ENCODE assay signal across 12 cellular contexts in the genomic region with DNA sequence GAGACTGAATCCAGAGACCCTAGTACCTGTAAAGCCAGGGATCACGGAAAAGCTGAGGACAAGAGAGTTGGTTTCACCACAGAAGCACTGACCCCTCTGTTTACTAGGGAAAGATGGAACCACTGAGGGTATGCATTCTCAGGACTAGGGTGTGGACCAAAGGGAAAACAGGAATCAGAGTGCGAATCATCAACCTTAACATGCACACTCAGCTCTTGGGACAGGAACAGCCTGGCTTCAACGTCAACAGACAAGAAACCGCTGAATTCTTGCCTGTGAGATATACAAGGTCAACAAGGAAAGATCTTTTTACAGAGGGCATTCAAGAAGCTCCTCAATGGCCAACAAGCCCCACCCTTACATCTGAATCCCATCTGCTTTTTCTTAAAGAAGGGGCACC. TPM values are rescaled to one million over a fixed set of nuclear protein-coding genes. Genes with fewer than 3 reads are reported as not detected.
DNase-seq lines count a peak whose midpoint lies in the region; ATAC-seq and TF ChIP-seq lines count a peak whose summit lies in the region.
"Had no signal": no experiment of that assay in that cellular context is flagged by ENCODE, and none has a peak within 500 bp of the region (broad histone marks: within the 10 kb centered on the region; RNA-seq: fewer than 3 reads in every experiment).

No MANE protein-coding gene starts in this region.

- ATAC-seq in left lobe of liver (peak; percentile 25), thoracic aorta (ENCODE audit: insufficient number of reproducible peaks, low FRiP score, low read depth) (no peak), HG02759 (IDR thresholded peaks at IDR 0.05; ENCODE audit: unreplicated experiment) (no peak)

- H3K27ac ChIP-seq in thoracic aorta = peak overlapping the region; percentile 42 to 61

- H3K36me3 Mint-ChIP-seq in HFFc6 (ENCODE audit: low read depth) (peaks cover 29% of the 10 kb centered on the region), chondrocyte (ENCODE audit: low read depth) (peaks cover 13% of the 10 kb centered on the region)
- H3K36me3 Mint-ChIP-seq: activated naive CD8-positive, alpha-beta T cell treated with anti-CD3 and anti-CD28 coated beads for 36 hours; memory B cell had no signal

- H3K4me3 ChIP-seq in thoracic aorta = peak overlapping the region; percentile 15
- H3K4me3 ChIP-seq: heart left ventricle had no signal

- H3K4me1 Mint-ChIP-seq in HFFc6 (ENCODE audit: low read depth) (peaks cover 30% of the 10 kb centered on the region), chondrocyte (ENCODE audit: low read depth) (peaks cover 33% of the 10 kb centered on the region)
- H3K4me1 Mint-ChIP-seq: activated naive CD8-positive, alpha-beta T cell treated with anti-CD3 and anti-CD28 coated beads for 36 hours; memory B cell had no signal

- no peak for DNase-seq in HFFc6
- DNase-seq in chondrocyte (ENCODE audit: low spot score) = no peak
- DNase-seq in left lobe of liver (ENCODE audit: low spot score) = no peak
- DNase-seq in thoracic aorta (ENCODE audit: low spot score) = no peak
- DNase-seq in NCI-H774 (lab: John Stamatoyannopoulos, UW) = no peak
- DNase-seq in G401 (ENCODE audit: low spot score) = no peak
- DNase-seq: activated CD8-positive, alpha-beta memory T cell treated with anti-CD3 and anti-CD28 coated beads, Interleukin-2, amount 50 U/mL, for 4 hours; activated naive CD8-positive, alpha-beta T cell treated with anti-CD3 and anti-CD28 coated beads for 36 hours; heart left ventricle; NCI-H526 had no signal

- H3K9me3 ChIP-seq in thoracic aorta = no peaks in the 10 kb centered on the region

- TF ChIP-seq CTCF in HFFc6 (IDR thresholded peaks at IDR 0.05) = no peak
- TF ChIP-seq CTCF in chondrocyte (IDR thresholded peaks at IDR 0.05) = no peak
- TF ChIP-seq CTCF in thoracic aorta (IDR thresholded peaks at IDR 0.05) = no peak

- H3K9me3 Mint-ChIP-seq in HFFc6 (no peaks in the 10 kb centered on the region; the same call in 1 of the 2 replicates), chondrocyte (ENCODE audit: low read depth) (no peaks in the 10 kb centered on the region)
- H3K9me3 Mint-ChIP-seq: activated naive CD8-positive, alpha-beta T cell treated with anti-CD3 and anti-CD28 coated beads for 36 hours; memory B cell had no signal

- H3K27ac Mint-ChIP-seq in HFFc6 = peak overlapping the region; percentile 48
- H3K27ac Mint-ChIP-seq in chondrocyte (ENCODE audit: unreplicated experiment) = peak overlapping the region; percentile 85
- H3K27ac Mint-ChIP-seq: activated naive CD8-positive, alpha-beta T cell treated with anti-CD3 and anti-CD28 coated beads for 36 hours; memory B cell had no signal

- peaks cover 43 to 84% of the 10 kb centered on the region in 2 donors for H3K4me1 ChIP-seq in thoracic aorta (ENCODE audit: control insufficient read depth in 1 of 2, low read depth in 2 of 2)

- H3K27me3 Mint-ChIP-seq in HFFc6 (ENCODE audit: insufficient read depth) = no peaks in the 10 kb centered on the region; the same call in none of the 2 replicates
- H3K27me3 Mint-ChIP-seq in chondrocyte (ENCODE audit: low read depth) = no peaks in the 10 kb centered on the region

- H3K27me3 ChIP-seq in thoracic aorta (replicated peaks; ENCODE audit: insufficient read depth) = no peaks in the 10 kb centered on the region
- H3K27me3 ChIP-seq: heart left ventricle had no signal

- in situ Hi-C loops in G401 (cut with HindIII; ENCODE audit: low sequenced_read_pairs) = no loop called here

- H3K36me3 ChIP-seq in thoracic aorta = peaks cover 8% of the 10 kb centered on the region

- H3K4me3 Mint-ChIP-seq in HFFc6 = 0 out of 2 replicates have a peak overlapping the region, but pooled peaks have one; percentile 8
- no peak overlapping the region for H3K4me3 Mint-ChIP-seq in chondrocyte (ENCODE audit: unreplicated experiment)
- H3K4me3 Mint-ChIP-seq: activated naive CD8-positive, alpha-beta T cell treated with anti-CD3 and anti-CD28 coated beads for 36 hours; memory B cell had no signal

RNA-seq across cellular contexts. Expression of a gene that starts 14.9 kb away (rescaled TPM):
- total RNA-seq in HFFc6 (2021; fragmentation: NEBNext Ultra II Directional; extraction: Animal tissue kit (Norgen Biotek cat#: 25700)) = 10 to 100 TPM; 70.6 to 87.1 (median 79.9) TPM
- 95.4 to 137 TPM (median 101 TPM) in 3 replicates for total RNA-seq in chondrocyte
- total RNA-seq in left lobe of liver = 35.4 TPM
- 100 to 1,000 TPM; 182 to 244 TPM for total RNA-seq in thoracic aorta
- total RNA-seq in G401 (2014; rRNA removed; shearing (Covaris generic)) = 31.5 and 42.8 TPM in 2 replicates
